In the genomic region with DNA sequence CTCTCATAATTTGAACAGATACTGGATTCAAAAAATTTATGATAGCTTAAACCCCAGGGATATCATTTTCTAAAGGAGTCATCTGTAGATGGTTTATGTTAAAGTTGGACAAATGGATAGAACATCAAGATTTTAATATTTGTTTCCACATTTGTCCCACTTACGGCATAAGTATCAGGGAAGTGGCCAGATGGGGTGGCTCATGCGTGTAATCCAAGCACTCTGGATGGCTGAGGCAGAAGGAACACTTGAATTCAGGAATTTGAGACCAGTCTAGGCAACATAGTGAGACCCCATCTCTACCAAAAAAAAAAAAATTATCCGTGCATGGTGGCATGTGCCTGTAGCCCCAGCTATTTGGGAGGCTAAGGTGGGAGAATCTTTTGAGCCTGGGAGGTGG, we compare ENCODE assay signal across 19 cellular contexts.
"Had no signal": no experiment of that assay in that cellular context is flagged by ENCODE, and none has a peak within 500 bp of the region (broad histone marks: within the 10 kb centered on the region; RNA-seq: fewer than 3 reads in every experiment).

No MANE protein-coding gene starts in this region.

- H3K27ac Mint-ChIP-seq: T-cell; T-helper 1 cell treated with Interleukin-12 subunit alpha and Interleukin-12 subunit beta and Interleukin-4 antibody, amounts not matched to agents 30 μg/mL and 1 μg/mL, for 36 hours had no signal

- ATAC-seq: Panc1, PC-3, T-cell had no signal

- DNase-seq: KBM-7; MV-4-11; NCI-H1048; NCI-H1105; NCI-H1417; NCI-H1436 treated with DMSO at 0.1 percent for 48 hours; NCI-H1694; NCI-H187 treated with DMSO at 0.1 percent for 48 hours; NCI-H2029 treated with DMSO at 0.1 percent for 48 hours; NCI-H226; NCI-H526; NK-92 treated with Interleukin-12 subunit alpha and Interleukin-12 subunit beta, amount 100 ng/mL, for 24 hours; PC-3; SHP77; SK-N-SH; SW 1271; T-cell had no signal

- H3K9me3 Mint-ChIP-seq: T-cell had no signal

- H3K4me3 Mint-ChIP-seq: T-cell; T-helper 1 cell treated with Interleukin-12 subunit alpha and Interleukin-12 subunit beta and Interleukin-4 antibody, amounts not matched to agents 30 μg/mL and 1 μg/mL, for 36 hours had no signal

- H3K27me3 Mint-ChIP-seq: T-cell had no signal
